Comparison of ENCODE assay signal across 17 cellular contexts in the genomic region with DNA sequence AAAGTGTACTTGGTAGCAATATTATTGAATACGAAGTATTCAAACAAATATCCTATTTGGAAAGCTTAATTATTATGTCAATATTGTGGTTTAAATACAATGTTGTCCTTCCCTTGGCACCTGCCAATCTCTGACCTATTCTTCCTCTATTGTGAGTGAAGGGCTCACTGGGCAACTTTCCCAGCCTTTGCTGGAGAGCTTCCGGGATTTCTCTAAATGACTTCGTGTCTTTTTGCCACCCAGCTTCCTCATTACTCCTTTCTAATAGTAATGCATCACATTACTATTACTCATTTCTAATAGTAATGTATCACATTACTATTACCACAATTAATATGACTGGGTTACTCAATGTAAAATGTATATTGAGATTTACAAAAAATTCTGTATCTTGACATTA.
A peak's percentile ranks its signal among the peaks of the same experiment; 100 is the strongest.
DNase-seq lines count a peak whose midpoint lies in the region; TF ChIP-seq lines count a peak whose summit lies in the region.
"Had no signal": no experiment of that assay in that cellular context is flagged by ENCODE, and none has a peak within 500 bp of the region (broad histone marks: within the 10 kb centered on the region; RNA-seq: fewer than 3 reads in every experiment).

No MANE protein-coding gene starts in this region.

- H3K4me1 ChIP-seq in testis = no peaks in the 10 kb centered on the region
- H3K4me1 ChIP-seq: left ventricle myocardium inferior, sigmoid colon had no signal

- no peaks in the 10 kb centered on the region for H3K9me3 ChIP-seq in testis
- H3K9me3 ChIP-seq: sigmoid colon had no signal

- intact Hi-C loops in testis (cut with DNase I; ENCODE audit: low total_unique reads) = no loop called here

- in situ Hi-C loops in KBM-7 (cut with MboI; ENCODE audit: low pct_unique_long_range_greater_than_20kb, low sequenced_read_pairs) = no loop called here

- DNase-seq in KBM-7 (peak; percentile 1), NCI-H2029 treated with DMSO at 0.1 percent for 48 hours (lab: John Stamatoyannopoulos, UW) (peak; percentile 93), NCI-H774 (lab: John Stamatoyannopoulos, UW) (peak; percentile 95), kidney tubule cell (ENCODE audit: low spot score) (peak; percentile 59), MV-4-11 (lab: John Stamatoyannopoulos, UW) (no peak), AG20443 (ENCODE audit: low spot score) (no peak), testis (no peak), CD1c-positive myeloid dendritic cell (ENCODE audit: extremely low spot score) (no peak)
- DNase-seq: activated CD8-positive, alpha-beta memory T cell treated with anti-CD3 and anti-CD28 coated beads, Interleukin-2, amount 50 U/mL, for 4 hours; activated naive CD4-positive, alpha-beta T cell treated with Interleukin-2 at 50 U/mL for 16 hours; foreskin melanocyte; left ventricle myocardium inferior; nucleus accumbens; sigmoid colon; stimulated activated CD4-positive, alpha-beta T cell treated with anti-CD3 and anti-CD28 coated beads, Interleukin-4, amount 100 ng/mL, for 24 hours; stimulated activated CD8-positive, alpha-beta memory T cell treated with anti-CD3 and anti-CD28 coated beads, Interleukin-4, amount 100 ng/mL, for 48 hours had no signal

- H3K36me3 ChIP-seq in testis (ENCODE audit: low read depth, missing control alignments) = no peaks in the 10 kb centered on the region
- H3K36me3 ChIP-seq: left ventricle myocardium inferior, sigmoid colon had no signal

- H3K27me3 ChIP-seq in testis = no peaks in the 10 kb centered on the region
- H3K27me3 ChIP-seq: sigmoid colon had no signal

- H3K4me3 ChIP-seq in testis = no peak overlapping the region
- H3K4me3 ChIP-seq: coronary artery, left ventricle myocardium inferior, sigmoid colon had no signal

- no peak for TF ChIP-seq CTCF in testis (IDR thresholded peaks at IDR 0.05)

- TF ChIP-seq POLR2A in testis (IDR thresholded peaks at IDR 0.05) = no peak

- 70 to 83% methylated on average over 3 of the region's 3 CpGs for WGBS in testis, 2 donors

- no peak overlapping the region for H3K27ac ChIP-seq in testis
- H3K27ac ChIP-seq: coronary artery, left ventricle myocardium inferior, sigmoid colon had no signal

Comparison
In these comparisons a context has a peak if more than half of its experiments do, and no peak if none do; other contexts are left out.
1. DNase-seq: peak in KBM-7 (single experiment), NCI-H2029 treated with DMSO at 0.1 percent for 48 hours (single experiment), NCI-H774 (single experiment) and kidney tubule cell (single experiment); none in MV-4-11 (single experiment), AG20443 (single experiment), testis (single experiment) and CD1c-positive myeloid dendritic cell (single experiment).